ENCODE assay signal across 31 cellular contexts in the genomic region with DNA sequence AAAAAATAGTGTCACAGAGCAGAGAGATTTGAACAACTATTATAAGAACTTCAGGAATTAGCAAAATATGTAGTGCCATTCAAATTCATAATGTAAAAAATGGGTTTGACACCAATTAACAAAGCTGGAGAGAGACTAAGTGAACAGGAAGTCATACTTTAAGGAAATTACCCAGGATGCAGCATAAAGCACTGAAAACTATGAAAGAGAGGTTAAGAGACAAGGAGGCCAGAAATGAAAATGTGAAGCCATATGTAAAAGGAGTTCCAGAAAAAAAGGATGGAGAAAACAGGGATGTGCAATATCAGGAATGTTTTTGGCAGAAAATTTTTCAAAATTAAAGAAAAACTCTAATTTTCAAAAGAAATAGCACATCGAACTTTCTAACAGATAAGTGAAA.
"Had no signal": no experiment of that assay in that cellular context is flagged by ENCODE, and none has a peak within 500 bp of the region (broad histone marks: within the 10 kb centered on the region; RNA-seq: fewer than 3 reads in every experiment).

No MANE protein-coding gene starts in this region.

- H3K9me3 ChIP-seq: adrenal gland, ascending aorta, body of pancreas, breast epithelium had no signal

- H3K27me3 ChIP-seq: adrenal gland, ascending aorta, body of pancreas, brain microvascular endothelial cell, breast epithelium, cardiac muscle cell had no signal

- H3K4me1 ChIP-seq: adrenal gland, ascending aorta, body of pancreas, breast epithelium had no signal

- H3K36me3 ChIP-seq: adrenal gland, ascending aorta, brain microvascular endothelial cell, breast epithelium, cardiac muscle cell had no signal

- DNase-seq: activated effector memory CD4-positive, alpha-beta T cell treated with anti-CD3 and anti-CD28 coated beads, Interleukin-2, amount 50 U/mL, for 16 hours; activated effector memory CD4-positive, alpha-beta T cell treated with Interleukin-2 at 50 U/mL for 16 hours; activated gamma-delta T cell; activated gamma-delta T cell treated with Interleukin-2 at 50 U/mL for 16 hours; activated naive CD4-positive, alpha-beta T cell; activated naive CD4-positive, alpha-beta T cell treated with anti-CD3 and anti-CD28 coated beads for 36 hours; activated naive CD4-positive, alpha-beta T cell treated with anti-CD3 and anti-CD28 coated beads, Interleukin-2, amount 10 ng/mL, durations not matched to agents 7 days and 5 days; activated naive CD4-positive, alpha-beta T cell treated with anti-CD3 and anti-CD28 coated beads, Interleukin-2, amount 50 U/mL, for 16 hours; activated naive CD4-positive, alpha-beta T cell treated with Interleukin-2 at 50 U/mL for 16 hours; activated naive CD8-positive, alpha-beta T cell treated with anti-CD3 and anti-CD28 coated beads for 36 hours; activated naive CD8-positive, alpha-beta T cell treated with anti-CD3 and anti-CD28 coated beads, Interleukin-2, amount 10 ng/mL, durations not matched to agents 7 days and 5 days; activated naive CD8-positive, alpha-beta T cell treated with anti-CD3 and anti-CD28 coated beads, Interleukin-2, amount 50 U/mL, for 24 hours; activated T-cell treated with anti-CD3 and anti-CD28 coated beads, Interleukin-2, amount 50 U/mL, for 24 hours; activated T-cell treated with anti-CD3 and anti-CD28 coated beads, Interleukin-2, amount 50 U/mL, for 4 hours; activated T-cell treated with anti-CD3 and anti-CD28 coated beads, Interleukin-2, amount 50 U/mL, for 48 hours; activated T-cell treated with anti-CD3 and anti-CD28 coated beads, Interleukin-2, amount 50 U/mL, for 72 hours; adrenal gland; amniotic stem cell; amygdala; anterior cingulate cortex; aorta; body of pancreas; brain microvascular endothelial cell; caudate nucleus; central memory CD4-positive, alpha-beta T cell; cerebellar nuclear complex had no signal

- H3K4me3 ChIP-seq: adrenal gland, ascending aorta, body of pancreas, breast epithelium, cardiac muscle cell had no signal

- H3K27ac ChIP-seq: adrenal gland, ascending aorta, body of pancreas, brain microvascular endothelial cell, breast epithelium, cardiac muscle cell had no signal

- ATAC-seq: activated naive CD4-positive, alpha-beta T cell treated with anti-CD3 and anti-CD28 coated beads, Interleukin-2, amount 50 U/mL, for 72 hours; activated naive CD8-positive, alpha-beta T cell treated with anti-CD3 and anti-CD28 coated beads, Interleukin-2, amount 50 U/mL, for 24 hours; activated T-cell treated with anti-CD3 and anti-CD28 coated beads, Interleukin-2, amount 50 U/mL, for 4 hours; activated T-cell treated with anti-CD3 and anti-CD28 coated beads, Interleukin-2, amount 50 U/mL, for 72 hours; activated T-helper 17 cell treated with anti-CD3 and anti-CD28 coated beads, Interleukin-2, amount 50 U/mL, for 72 hours; body of pancreas had no signal
